In the genomic region with DNA sequence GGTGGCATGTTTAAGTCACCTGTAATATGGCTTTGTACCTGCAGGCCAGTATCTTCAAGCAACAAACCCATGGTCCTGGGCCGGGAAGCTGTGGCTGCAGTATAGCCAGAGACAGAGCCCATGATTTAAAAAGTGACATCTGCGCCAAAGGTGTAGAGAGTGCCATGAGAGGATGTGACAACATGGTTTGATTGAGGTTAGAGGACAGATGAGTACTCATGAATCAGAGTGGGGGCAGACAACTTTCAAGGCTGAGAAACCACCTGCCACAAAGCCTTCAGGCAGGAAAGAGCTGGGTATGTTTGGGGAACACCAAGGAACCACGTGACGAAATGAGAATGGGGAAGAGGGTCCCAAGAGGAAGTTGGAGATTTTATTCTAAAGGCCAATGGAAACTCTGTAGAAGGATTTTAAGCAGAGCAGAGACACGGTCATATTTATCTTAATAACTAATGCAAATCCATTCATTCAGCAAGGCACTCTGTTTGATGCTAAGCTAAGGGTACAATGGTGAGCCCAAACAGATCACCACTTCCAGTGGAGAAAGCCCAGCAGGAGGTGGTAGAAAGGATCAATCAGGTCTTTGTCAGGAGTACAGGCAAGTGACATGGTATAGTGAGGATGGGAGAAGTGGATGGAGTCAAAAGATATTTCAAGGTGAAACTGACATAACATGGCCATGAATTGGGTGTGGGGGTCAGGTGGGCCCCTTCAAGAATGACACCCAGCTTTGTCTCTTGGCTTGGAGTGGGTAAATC, we compare ENCODE assay signal across 10 cellular contexts. TPM values are rescaled to one million over a fixed set of nuclear protein-coding genes. Genes with fewer than 3 reads are reported as not detected.
A peak's percentile ranks its signal among the peaks of the same experiment; 100 is the strongest.
DNase-seq lines count a peak whose midpoint lies in the region; ATAC-seq, FAIRE-seq and TF ChIP-seq lines count a peak whose summit lies in the region.
"Had no signal": no experiment of that assay in that cellular context is flagged by ENCODE, and none has a peak within 500 bp of the region (broad histone marks: within the 10 kb centered on the region; RNA-seq: fewer than 3 reads in every experiment).

No MANE protein-coding gene starts in this region.

- no peak overlapping the region for H3K27ac ChIP-seq in pancreas

- FAIRE-seq in pancreas (lab: Jason Lieb, UNC): no peak

- H3K27me3 ChIP-seq in pancreas: no peaks in the 10 kb centered on the region

- POLR2A ChIA-PET in HEK293T (lab: Yijun Ruan, JAX): interaction anchor here (1.1 kb wide), 1 partner anchor 21 kb away, joined by 3 read pairs; no protein-coding TSS in a partner anchor

- no peaks in the 10 kb centered on the region for H3K36me3 ChIP-seq in pancreas

- ATAC-seq in GM21737 (IDR thresholded peaks at IDR 0.05; ENCODE audit: unreplicated experiment) (peak; percentile 25), GM19035 (IDR thresholded peaks at IDR 0.05; ENCODE audit: unreplicated experiment) (no peak), pancreas (no peak)

- intact Hi-C loops in CD14-positive monocyte (cut with micrococcal nuclease): loop anchor here in 1 of 2 donors (5.0 to 10.0 kb wide), 2 partner anchors 77 to 364 kb away; a partner anchor contains a TSS
- intact Hi-C loops in pancreas (cut with DNase I): no loop called here

- peak overlapping the region; percentile 14 to 86 (median 75) for H3K27ac Mint-ChIP-seq in CD14-positive monocyte

- H3K27me3 Mint-ChIP-seq in CD14-positive monocyte (ENCODE audit: low read depth in 3 of 3): no peaks in the 10 kb centered on the region

- CTCF ChIA-PET in HEK293T (lab: Yijun Ruan, JAX): no interaction called here

- TF ChIP-seq CTCF in CD14-positive monocyte (IDR thresholded peaks at IDR 0.05) (no peak), pancreas (IDR thresholded peaks at IDR 0.05) (no peak)

- H3K4me1 ChIP-seq in pancreas: peaks cover 0 to 3% (median 0%) of the 10 kb centered on the region in 3 donors

- WGBS in pancreas, 2 donors: 85 to 92% methylated on average over 5 of the region's 5 CpGs

- DNase-seq in CD14-positive monocyte (ENCODE audit: low spot score) (peak; percentile 81), RPMI7951 (ENCODE audit: low read depth) (peak; percentile 43), globus pallidus (ENCODE audit: low spot score) (peak; percentile 41), cerebellar nuclear complex (lab: John Stamatoyannopoulos, UW) (no peak), pancreas (no peak), HEK293T (ENCODE audit: extremely low spot score) (no peak)
- DNase-seq: NCI-H446 treated with DMSO at 0.1 percent for 48 hours had no signal

- H3K4me1 Mint-ChIP-seq in CD14-positive monocyte: peaks cover 41% of the 10 kb centered on the region

- H3K36me3 Mint-ChIP-seq in CD14-positive monocyte: peaks cover 22 to 25% of the 10 kb centered on the region in 2 donors

- H3K4me3 Mint-ChIP-seq in CD14-positive monocyte: peak overlapping the region in 1 of 2 donors; percentile 63

- no peaks in the 10 kb centered on the region for H3K9me3 ChIP-seq in pancreas

- H3K4me3 ChIP-seq in pancreas: no peak overlapping the region

- peaks cover 0 to 5% (median 0%) of the 10 kb centered on the region in 7 donors for H3K9me3 Mint-ChIP-seq in CD14-positive monocyte
- H3K9me3 Mint-ChIP-seq: nephron had no signal

TF ChIP-seq in HEK293T, 16 proteins besides CTCF, POLR2A, EP300 and RAD21:
- no peak for TF ChIP-seq ELF4 (IDR thresholded peaks at IDR 0.05)
- no peak for TF ChIP-seq SP1 (IDR thresholded peaks at IDR 0.05)
- TF ChIP-seq TARDBP (IDR thresholded peaks at IDR 0.05): no peak
- no peak for TF ChIP-seq FOXM1 (IDR thresholded peaks at IDR 0.05; ENCODE audit: borderline replicate concordance)
- no peak for TF ChIP-seq LEF1 (IDR thresholded peaks at IDR 0.05; ENCODE audit: borderline replicate concordance)
- TF ChIP-seq NFRKB (IDR thresholded peaks at IDR 0.05): no peak
- no peak for TF ChIP-seq HDGF (IDR thresholded peaks at IDR 0.05; ENCODE audit: borderline replicate concordance)
- TF ChIP-seq ARNT (IDR thresholded peaks at IDR 0.05): no peak
- TF ChIP-seq BHLHE40 (IDR thresholded peaks at IDR 0.05; ENCODE audit: borderline replicate concordance): no peak
- no peak for TF ChIP-seq SUZ12 (IDR thresholded peaks at IDR 0.05)
- no peak for TF ChIP-seq FOXK2 (IDR thresholded peaks at IDR 0.05)
- no peak for TF ChIP-seq CTBP1 (IDR thresholded peaks at IDR 0.05; ENCODE audit: borderline replicate concordance)
- no peak for TF ChIP-seq L3MBTL2 (conservative IDR thresholded peaks at IDR 0.05)
- no peak for TF ChIP-seq FOXA1 (IDR thresholded peaks at IDR 0.05)
- TF ChIP-seq ZNF384 (IDR thresholded peaks at IDR 0.05): no peak
- TF ChIP-seq, protein P1, sequence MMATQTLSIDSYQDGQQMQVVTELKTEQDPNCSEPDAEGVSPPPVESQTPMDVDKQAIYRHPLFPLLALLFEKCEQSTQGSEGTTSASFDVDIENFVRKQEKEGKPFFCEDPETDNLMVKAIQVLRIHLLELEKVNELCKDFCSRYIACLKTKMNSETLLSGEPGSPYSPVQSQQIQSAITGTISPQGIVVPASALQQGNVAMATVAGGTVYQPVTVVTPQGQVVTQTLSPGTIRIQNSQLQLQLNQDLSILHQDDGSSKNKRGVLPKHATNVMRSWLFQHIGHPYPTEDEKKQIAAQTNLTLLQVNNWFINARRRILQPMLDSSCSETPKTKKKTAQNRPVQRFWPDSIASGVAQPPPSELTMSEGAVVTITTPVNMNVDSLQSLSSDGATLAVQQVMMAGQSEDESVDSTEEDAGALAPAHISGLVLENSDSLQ (IDR thresholded peaks at IDR 0.05): no peak

RNA-seq across cellular contexts. Expression of a gene that starts 3.4 kb away (rescaled TPM):
- polyA plus RNA-seq in CD14-positive monocyte: 10 to 100 TPM in 1 of 2 donors, 1 to 10 TPM in 1; 7.5 to 13.2 TPM
- total RNA-seq in RPMI7951 (2014; rRNA removed; shearing (Covaris generic)): 19.9 and 22.3 TPM in 2 replicates
- total RNA-seq in pancreas: 10 to 100 TPM in 1 of 6 donors, 1 to 10 TPM in 5; 3.8 to 22.4 (median 5.2) TPM
- 10 to 100 TPM; 36.3 to 38.2 TPM for polyA plus RNA-seq in pancreas

RNA-seq across cellular contexts. Expression of a gene that starts 18.4 kb away (rescaled TPM):
- 10 to 100 TPM in 1 of 2 donors, 1 to 10 TPM in 1; 9.5 to 12.3 TPM for polyA plus RNA-seq in CD14-positive monocyte
- total RNA-seq in RPMI7951 (2014; rRNA removed; shearing (Covaris generic)): 11.2 and 11.5 TPM in 2 replicates
- total RNA-seq in pancreas: 10 to 100 TPM in 2 of 6 donors, 1 to 10 TPM in 4; 7.1 to 10.5 (median 8.9) TPM
- 10 to 100 TPM; 15.9 to 17.0 TPM for polyA plus RNA-seq in pancreas

RNA-seq across cellular contexts. Expression of a gene that starts 18.5 kb away (rescaled TPM):
- under 1 TPM; 0.14 to 0.28 TPM for polyA plus RNA-seq in CD14-positive monocyte
- 1.1 and 1.7 TPM in 2 replicates for total RNA-seq in RPMI7951 (2014; rRNA removed; shearing (Covaris generic))
- total RNA-seq in pancreas: 1 to 10 TPM; 1.5 to 3.4 (median 2.0) TPM
- polyA plus RNA-seq in pancreas: 1 to 10 TPM; 1.1 to 3.3 TPM

RNA-seq across cellular contexts. Expression of a gene that starts 24.1 kb away (rescaled TPM):
- polyA plus RNA-seq in CD14-positive monocyte: 1 to 10 TPM; 3.4 to 4.7 TPM
- 7.9 and 8.4 TPM in 2 replicates for total RNA-seq in RPMI7951 (2014; rRNA removed; shearing (Covaris generic))
- total RNA-seq in pancreas: 1 to 10 TPM; 2.3 to 4.3 (median 2.8) TPM
- polyA plus RNA-seq in pancreas: 1 to 10 TPM; 2.2 to 3.9 TPM

Comparison
In these comparisons a context has a peak if more than half of its experiments do, and no peak if none do; other contexts are left out.
1. DNase-seq: peak in CD14-positive monocyte (single experiment), RPMI7951 (single experiment) and globus pallidus (single experiment); none in cerebellar nuclear complex (0 of 2), pancreas (0 of 6) and HEK293T (single experiment).